In genomic region chr10:125020386-125020785, GRCh38 we compare ENCODE assay signal across 22 cellular contexts.
"Had no signal": no experiment of that assay in that cellular context is flagged by ENCODE, and none has a peak within 500 bp of the region (broad histone marks: within the 10 kb centered on the region; RNA-seq: fewer than 3 reads in every experiment).

No MANE protein-coding gene starts in this region.

- H3K36me3 Mint-ChIP-seq: activated CD4-positive, alpha-beta memory T cell treated with anti-CD3 and anti-CD28 coated beads for 36 hours; activated naive CD8-positive, alpha-beta T cell treated with anti-CD3 and anti-CD28 coated beads, Interleukin-2, amount 10 ng/mL, durations not matched to agents 7 days and 5 days; stimulated activated memory B cell treated with anti-CD40 and anti-IgM and Interleukin-4, amounts not matched to agents 10 μg/mL and 1 μg/mL and 100 μg/mL, for 72 hours had no signal

- H3K4me1 Mint-ChIP-seq: T-helper 17 cell had no signal

- H3K27ac Mint-ChIP-seq: activated CD4-positive, alpha-beta memory T cell treated with anti-CD3 and anti-CD28 coated beads for 36 hours; activated naive CD4-positive, alpha-beta T cell treated with anti-CD3 and anti-CD28 coated beads for 36 hours; activated naive CD8-positive, alpha-beta T cell treated with anti-CD3 and anti-CD28 coated beads, Interleukin-2, amount 10 ng/mL, durations not matched to agents 7 days and 5 days; activated T-cell treated with anti-CD3 and anti-CD28 coated beads, Interleukin-2, amount 50 U/mL, for 72 hours; naive thymus-derived CD8-positive, alpha-beta T cell; stimulated activated memory B cell treated with anti-CD40 and anti-IgM and Interleukin-4, amounts not matched to agents 10 μg/mL and 1 μg/mL and 100 μg/mL, for 72 hours; T-helper 17 cell; type B pancreatic cell had no signal

- H3K4me3 Mint-ChIP-seq: activated CD4-positive, alpha-beta memory T cell treated with anti-CD3 and anti-CD28 coated beads for 36 hours; activated naive CD4-positive, alpha-beta T cell treated with anti-CD3 and anti-CD28 coated beads for 36 hours; activated naive CD8-positive, alpha-beta T cell treated with anti-CD3 and anti-CD28 coated beads, Interleukin-2, amount 10 ng/mL, durations not matched to agents 7 days and 5 days; activated T-cell treated with anti-CD3 and anti-CD28 coated beads, Interleukin-2, amount 50 U/mL, for 72 hours; dendritic cell treated with granulocyte-macrophage colony-stimulating factor and Interleukin-4, amounts not matched to agents 40 ng/mL and 50 ng/mL, for 4 days; naive thymus-derived CD8-positive, alpha-beta T cell; stimulated activated memory B cell treated with anti-CD40 and anti-IgM and Interleukin-4, amounts not matched to agents 10 μg/mL and 1 μg/mL and 100 μg/mL, for 72 hours; T-helper 17 cell; type B pancreatic cell had no signal

- H3K27me3 ChIP-seq: foreskin keratinocyte had no signal

- H3K4me3 ChIP-seq: SK-N-MC had no signal

- H3K27me3 Mint-ChIP-seq: dendritic cell treated with granulocyte-macrophage colony-stimulating factor and Interleukin-4, amounts not matched to agents 40 ng/mL and 50 ng/mL, for 4 days; type B pancreatic cell had no signal

- H3K27ac ChIP-seq: foreskin keratinocyte, parathyroid adenoma, SK-N-MC had no signal

- H3K4me1 ChIP-seq: foreskin keratinocyte had no signal

- DNase-seq: activated CD4-positive, alpha-beta memory T cell treated with anti-CD3 and anti-CD28 coated beads for 36 hours; activated CD4-positive, alpha-beta T cell treated with anti-CD3 and anti-CD28 coated beads for 4 hours; activated CD4-positive, CD25-positive, alpha-beta regulatory T cell; activated effector memory CD4-positive, alpha-beta T cell treated with Interleukin-2 at 50 U/mL for 16 hours; activated naive CD4-positive, alpha-beta T cell treated with anti-CD3 and anti-CD28 coated beads for 36 hours; activated naive CD8-positive, alpha-beta T cell treated with anti-CD3 and anti-CD28 coated beads, Interleukin-2, amount 10 ng/mL, durations not matched to agents 7 days and 5 days; activated T-cell treated with anti-CD3 and anti-CD28 coated beads, Interleukin-2, amount 50 U/mL, for 72 hours; amniotic stem cell; effector CD8-positive, alpha-beta T cell; foreskin keratinocyte; hippocampal formation; naive thymus-derived CD8-positive, alpha-beta T cell; small intestine; stimulated activated CD4-positive, alpha-beta T cell treated with anti-CD3 and anti-CD28 coated beads, Interleukin-15, amount 100 ng/mL, for 24 hours; SW 1271; T-helper 17 cell had no signal

- ATAC-seq: activated T-cell treated with anti-CD3 and anti-CD28 coated beads, Interleukin-2, amount 50 U/mL, for 72 hours; foreskin keratinocyte; naive thymus-derived CD8-positive, alpha-beta T cell; sciatic nerve; stimulated activated memory B cell treated with anti-CD40 and anti-IgM and Interleukin-4, amounts not matched to agents 10 μg/mL and 1 μg/mL and 100 μg/mL, for 72 hours; T-helper 17 cell had no signal

- H3K9me3 Mint-ChIP-seq: activated CD4-positive, alpha-beta memory T cell treated with anti-CD3 and anti-CD28 coated beads for 36 hours; activated T-cell treated with anti-CD3 and anti-CD28 coated beads, Interleukin-2, amount 50 U/mL, for 72 hours; dendritic cell treated with granulocyte-macrophage colony-stimulating factor and Interleukin-4, amounts not matched to agents 40 ng/mL and 50 ng/mL, for 4 days had no signal
